8 cellular contexts compared by ENCODE assay signal in the genomic region with DNA sequence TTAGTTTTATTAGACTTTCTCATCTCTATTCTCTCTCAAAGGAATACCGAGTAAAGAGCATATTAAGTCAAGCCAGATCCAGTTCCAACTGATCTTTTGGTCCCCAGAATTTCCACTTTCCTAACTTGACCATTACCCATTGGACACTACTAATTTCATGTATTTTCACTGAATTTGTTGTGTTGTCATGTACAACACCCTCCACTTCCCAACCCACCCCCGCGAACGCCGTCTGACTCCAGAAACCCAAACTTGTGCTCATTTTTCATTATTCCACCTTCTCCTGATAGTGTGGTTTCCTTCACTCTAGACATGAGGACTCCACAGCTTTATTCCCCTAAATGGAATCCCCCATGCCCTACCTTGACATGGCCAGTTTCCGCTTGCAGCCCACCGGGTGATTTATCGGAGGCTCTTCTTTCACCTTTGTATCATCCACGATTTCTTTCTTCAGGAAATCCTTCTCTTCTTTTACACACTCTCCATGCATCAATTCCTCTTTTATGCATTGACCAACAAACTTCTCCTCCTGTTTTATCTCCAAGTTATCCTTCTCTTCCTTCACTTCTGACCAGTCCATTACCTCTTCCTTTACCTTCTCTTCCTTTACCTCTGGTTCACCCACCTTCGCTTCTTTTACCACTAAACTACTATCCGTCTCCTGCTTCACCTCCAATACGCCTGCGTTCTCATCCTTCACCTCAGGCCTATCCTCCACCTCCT. TPM values are rescaled to one million over a fixed set of nuclear protein-coding genes. Genes with fewer than 3 reads are reported as not detected.
DNase-seq lines count a peak whose midpoint lies in the region; ATAC-seq and TF ChIP-seq lines count a peak whose summit lies in the region.

No MANE protein-coding gene starts in this region.

- peaks cover 12% of the 10 kb centered on the region for H3K9me3 Mint-ChIP-seq in endodermal cell

- H3K36me3 Mint-ChIP-seq in endodermal cell (ENCODE audit: low read depth): peaks cover 26% of the 10 kb centered on the region

- peak overlapping the region in 11 of 12 donors; percentile 80 to 93 (median 86) for H3K27ac ChIP-seq in heart left ventricle
- H3K27ac ChIP-seq in HUES64 (ENCODE audit: low read depth, low read length): no peak overlapping the region
- no peak overlapping the region for H3K27ac ChIP-seq in endodermal cell (ENCODE audit: low read depth, low read length)
- peak overlapping the region; percentile 78 to 83 for H3K27ac ChIP-seq in prostate gland

- TF ChIP-seq CTCF in heart left ventricle (IDR thresholded peaks at IDR 0.05) (no peak), endodermal cell (conservative IDR thresholded peaks at IDR 0.05) (no peak), prostate gland (IDR thresholded peaks at IDR 0.05) (no peak)

- H3K27ac Mint-ChIP-seq in endodermal cell: no peak overlapping the region

- DNase-seq in heart left ventricle: no peak
- DNase-seq in Right ventricle myocardium inferior (ENCODE audit: missing footprints): no peak
- DNase-seq in endodermal cell: no peak
- no peak for DNase-seq in prostate gland (ENCODE audit: low spot score)
- DNase-seq in DMS153 (lab: John Stamatoyannopoulos, UW): no peak
- DNase-seq in AG08395 (ENCODE audit: low spot score): no peak
- DNase-seq in T-helper 2 cell: no peak

- TF ChIP-seq POLR2A in heart left ventricle (IDR thresholded peaks at IDR 0.05): no peak
- no peak for TF ChIP-seq POLR2A in prostate gland (IDR thresholded peaks at IDR 0.05)

- H3K27me3 ChIP-seq in heart left ventricle (no peaks in the 10 kb centered on the region), HUES64 (ENCODE audit: insufficient read depth, low read length) (no peaks in the 10 kb centered on the region), endodermal cell (ENCODE audit: control insufficient read depth, insufficient read depth, low read length, poor library complexity, severe bottlenecking) (no peaks in the 10 kb centered on the region), prostate gland (replicated peaks; ENCODE audit: insufficient read depth) (no peaks in the 10 kb centered on the region)

- H3K9me3 ChIP-seq in heart left ventricle (no peaks in the 10 kb centered on the region), HUES64 (ENCODE audit: insufficient read depth, low read depth, low read length) (no peaks in the 10 kb centered on the region), endodermal cell (ENCODE audit: control insufficient read depth, low read length) (peaks cover 4% of the 10 kb centered on the region), prostate gland (no peaks in the 10 kb centered on the region)

- no peak for ATAC-seq in heart left ventricle
- ATAC-seq in Right ventricle myocardium inferior: no peak

- H3K4me3 ChIP-seq in heart left ventricle (peak overlapping the region; percentile 56 to 92 (median 80)), HUES64 (ENCODE audit: low read length) (peak overlapping the region; percentile 89), endodermal cell (ENCODE audit: low read length) (peak overlapping the region; percentile 99), prostate gland (peak overlapping the region; percentile 64 to 68)

- intact Hi-C loops in heart left ventricle (cut with DNase I): loop anchor here in 4 of 10 donors (5.0 kb wide), 3 partner anchors 95 to 400 kb away; partner anchors contain the start of gene CCN1 (in 3 of the 4)
- intact Hi-C loops in Right ventricle myocardium inferior (cut with DNase I): loop anchor here (5.0 kb wide), 1 partner anchor 125 kb away; the partner anchor contains the start of gene CCN1
- intact Hi-C loops in prostate gland (cut with DNase I): no loop called here

- no peaks in the 10 kb centered on the region for H3K4me1 Mint-ChIP-seq in endodermal cell

- H3K27me3 Mint-ChIP-seq in endodermal cell (ENCODE audit: insufficient read depth): no peaks in the 10 kb centered on the region

- H3K4me1 ChIP-seq in heart left ventricle (peaks cover 0 to 24% (median 14%) of the 10 kb centered on the region in 12 donors), HUES64 (ENCODE audit: insufficient read depth, low read length) (peaks cover 10% of the 10 kb centered on the region; the same call in 1 of the 2 replicates), endodermal cell (ENCODE audit: control insufficient read depth, insufficient read depth, low read length) (no peaks in the 10 kb centered on the region), prostate gland (replicated peaks) (no peaks in the 10 kb centered on the region)

- H3K9ac ChIP-seq in HUES64 (ENCODE audit: low read depth, low read length) (peak overlapping the region; percentile 68), endodermal cell (ENCODE audit: extremely low read depth, low read length, poor library complexity, severe bottlenecking) (peak overlapping the region; percentile 60)

- H3K36me3 ChIP-seq in heart left ventricle (peaks cover 0 to 40% (median 25%) of the 10 kb centered on the region in 9 donors), HUES64 (ENCODE audit: insufficient read depth, low read length) (peaks cover 41% of the 10 kb centered on the region), endodermal cell (ENCODE audit: control insufficient read depth, insufficient read depth, low read length) (peaks cover 33% of the 10 kb centered on the region), prostate gland (no peaks in the 10 kb centered on the region)

- WGBS in heart left ventricle, 4 donors: 16 to 24% (median 20%) methylated on average over 13 of the region's 13 CpGs
- WGBS in HUES64: 10% methylated on average over 13 of the region's 13 CpGs
- WGBS in endodermal cell (ENCODE audit: insufficient coverage in 1 of 2, insufficient read length in 1 of 2), 2 experiments: 3 to 11% methylated on average over 8 to 13 of the region's 13 CpGs
- WGBS in prostate gland: 12% methylated on average over 13 of the region's 13 CpGs

- no peak overlapping the region for H3K4me3 Mint-ChIP-seq in endodermal cell

RNA-seq across cellular contexts. Expression of gene ZNHIT6, which starts 0.8 kb away (rescaled TPM):
- total RNA-seq in heart left ventricle (10 to 100 TPM in 4 of 9 donors, 1 to 10 TPM in 5; 7.1 to 12.8 (median 9.9) TPM), Right ventricle myocardium inferior (8.8 TPM), endodermal cell (10 to 100 TPM; 11.3 to 12.4 TPM), prostate gland (10 to 100 TPM in 1 of 2 donors, 1 to 10 TPM in 1; 8.7 to 13.5 TPM)
- polyA plus RNA-seq in heart left ventricle: 10 to 100 TPM in 1 of 2 donors, 1 to 10 TPM in 1; 8.6 to 11.0 TPM
- 11.6 TPM for polyA plus RNA-seq in HUES64 (2013, experiment 1 of 2)
- 10.3 TPM for polyA plus RNA-seq in HUES64 (2013, experiment 2 of 2)
- 14.1 TPM for polyA plus RNA-seq in endodermal cell (2013, experiment 1 of 2)
- polyA plus RNA-seq in endodermal cell (2013, experiment 2 of 2): 14.1 TPM

Comparison
In these comparisons a context has a peak if more than half of its experiments do, and no peak if none do; other contexts are left out.
1. H3K27ac ChIP-seq: peak in heart left ventricle (11 of 12) and prostate gland (2 of 2); none in HUES64 (single experiment) and endodermal cell (single experiment).
2. Peak in every context shown above with its lines, with median percentiles within 50 percentile points of each other: H3K4me3 ChIP-seq.